ENCODE assay signal across 8 cellular contexts in genomic region chr5:172932313-172933017, GRCh38. TPM values are rescaled to one million over a fixed set of nuclear protein-coding genes. Genes with fewer than 3 reads are reported as not detected.
DNase-seq lines count a peak whose midpoint lies in the region; ATAC-seq and TF ChIP-seq lines count a peak whose summit lies in the region.

No MANE protein-coding gene starts in this region.

- no peak overlapping the region for H3K4me3 ChIP-seq in HFF-Myc (replicated peaks; ENCODE audit: low read depth, low read length)

- no peaks in the 10 kb centered on the region for H3K9me3 Mint-ChIP-seq in memory B cell

- H3K27me3 Mint-ChIP-seq in memory B cell, result no peaks in the 10 kb centered on the region

- peak; percentile 94 for ATAC-seq in memory B cell (ENCODE audit: low read depth)
- no peak for ATAC-seq in HG03520 (IDR thresholded peaks at IDR 0.05; ENCODE audit: unreplicated experiment)

- peaks cover 10% of the 10 kb centered on the region for H3K4me1 Mint-ChIP-seq in memory B cell

- H3K36me3 Mint-ChIP-seq in memory B cell, result peaks cover 24% of the 10 kb centered on the region

- peak; percentile 92 for TF ChIP-seq CTCF in HFF-Myc (IDR thresholded peaks at IDR 0.05; ENCODE audit: low read depth, low read length, missing control alignments)

- peak overlapping the region; percentile 82 for H3K27ac Mint-ChIP-seq in memory B cell

- no peak overlapping the region for H3K4me3 Mint-ChIP-seq in memory B cell

- DNase-seq in GDM1 (lab: John Stamatoyannopoulos, UW) (peak; percentile 13), HFF-Myc (ENCODE audit: extremely low read depth, low read depth) (no peak), NCI-H2196 (lab: John Stamatoyannopoulos, UW; ENCODE audit: unreplicated experiment) (peak; percentile 58), dermis blood vessel endothelial cell (peak; percentile 86), memory B cell (ENCODE audit: low spot score in 2 of 2) (peak; percentile 74 to 77)
- peak; percentile 75 to 76 for DNase-seq in activated CD4-positive, alpha-beta T cell treated with anti-CD3 and anti-CD28 coated beads, Interleukin-2, amount 50 U/mL, for 48 hours
- DNase-seq in stimulated activated CD8-positive, alpha-beta memory T cell treated with anti-CD3 and anti-CD28 coated beads, Interleukin-12 subunit alpha, Interleukin-12 subunit beta, amount 100 ng/mL, for 4 hours (ENCODE audit: low read depth), result peak; percentile 49

RNA-seq across cellular contexts. Expression of gene RPL26L1, which starts 26.8 kb away (rescaled TPM):
- total RNA-seq in dermis blood vessel endothelial cell, result 28.4 and 31.4 TPM in 2 replicates

RNA-seq across cellular contexts. Expression of gene ATP6V0E1, which starts 51.1 kb away (rescaled TPM):
- total RNA-seq in dermis blood vessel endothelial cell, result 213 and 253 TPM in 2 replicates
